Comparison of ENCODE assay signal across 12 cellular contexts in the genomic region with DNA sequence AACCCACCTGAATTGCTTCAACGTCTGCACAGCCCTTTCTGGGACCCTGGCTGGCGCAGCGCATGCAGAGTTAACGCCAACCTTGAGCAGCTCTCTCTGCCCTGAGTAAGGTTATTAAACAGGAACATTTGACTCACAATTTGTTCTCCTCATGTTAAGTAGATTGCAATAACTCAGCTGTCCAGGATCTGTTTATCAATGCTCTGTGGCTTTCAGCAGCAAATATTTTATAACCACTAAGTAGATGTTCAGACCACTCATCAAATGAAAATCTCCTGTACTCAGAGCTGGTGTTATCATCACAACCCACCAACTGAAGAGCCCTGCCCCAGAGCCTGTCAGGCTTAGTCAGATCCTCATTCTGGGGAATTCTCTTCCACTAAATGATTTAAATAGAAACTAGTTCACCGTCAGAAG.
DNase-seq lines count a peak whose midpoint lies in the region; ATAC-seq and TF ChIP-seq lines count a peak whose summit lies in the region.
"Had no signal": no experiment of that assay in that cellular context is flagged by ENCODE, and none has a peak within 500 bp of the region (broad histone marks: within the 10 kb centered on the region; RNA-seq: fewer than 3 reads in every experiment).

No MANE protein-coding gene starts in this region.

- H3K9me3 ChIP-seq in vagina = no peaks in the 10 kb centered on the region
- H3K9me3 ChIP-seq: BLaER1 treated with 17β-estradiol and CSF1 and Interleukin-3, amounts not matched to agents 10 nM and 100 nM; ovary had no signal

- H3K36me3 ChIP-seq in vagina = no peaks in the 10 kb centered on the region
- H3K36me3 ChIP-seq: BLaER1 treated with 17β-estradiol and CSF1 and Interleukin-3, amounts not matched to agents 10 nM and 100 nM; ovary had no signal

- TF ChIP-seq CTCF in vagina (IDR thresholded peaks at IDR 0.05) = no peak

- no peak overlapping the region for H3K27ac Mint-ChIP-seq in activated naive CD8-positive, alpha-beta T cell treated with anti-CD3 and anti-CD28 coated beads, Interleukin-2, amount 50 U/mL, for 24 hours
- H3K27ac Mint-ChIP-seq in activated naive CD8-positive, alpha-beta T cell treated with anti-CD3 and anti-CD28 coated beads for 36 hours = no peak overlapping the region
- H3K27ac Mint-ChIP-seq in T-helper 2 cell treated with Interferon-gamma antibody and Interleukin-4, amounts not matched to agents 5 μg/mL and 100 μg/mL, for 36 hours = no peak overlapping the region
- no peak overlapping the region for H3K27ac Mint-ChIP-seq in stimulated activated naive CD8-positive, alpha-beta T cell treated with anti-CD3 and anti-CD28 coated beads, Interleukin-15, amount 100 ng/mL, for 72 hours
- H3K27ac Mint-ChIP-seq: activated B cell treated with CpG ODN at 0.5 μM for 24 hours had no signal

- H3K36me3 Mint-ChIP-seq in activated naive CD8-positive, alpha-beta T cell treated with anti-CD3 and anti-CD28 coated beads, Interleukin-2, amount 50 U/mL, for 24 hours (ENCODE audit: low read depth) = no peaks in the 10 kb centered on the region
- H3K36me3 Mint-ChIP-seq in activated naive CD8-positive, alpha-beta T cell treated with anti-CD3 and anti-CD28 coated beads for 36 hours = no peaks in the 10 kb centered on the region
- H3K36me3 Mint-ChIP-seq in T-helper 2 cell treated with Interferon-gamma antibody and Interleukin-4, amounts not matched to agents 5 μg/mL and 100 μg/mL, for 36 hours (ENCODE audit: low read depth) = no peaks in the 10 kb centered on the region

- peaks cover 2% of the 10 kb centered on the region for H3K4me1 Mint-ChIP-seq in activated naive CD8-positive, alpha-beta T cell treated with anti-CD3 and anti-CD28 coated beads, Interleukin-2, amount 50 U/mL, for 24 hours
- no peaks in the 10 kb centered on the region for H3K4me1 Mint-ChIP-seq in activated naive CD8-positive, alpha-beta T cell treated with anti-CD3 and anti-CD28 coated beads for 36 hours
- H3K4me1 Mint-ChIP-seq in T-helper 2 cell treated with Interferon-gamma antibody and Interleukin-4, amounts not matched to agents 5 μg/mL and 100 μg/mL, for 36 hours (ENCODE audit: low read depth) = peaks cover 2% of the 10 kb centered on the region
- H3K4me1 Mint-ChIP-seq in stimulated activated naive CD8-positive, alpha-beta T cell treated with anti-CD3 and anti-CD28 coated beads, Interleukin-15, amount 100 ng/mL, for 72 hours = no peaks in the 10 kb centered on the region
- H3K4me1 Mint-ChIP-seq: activated B cell treated with CpG ODN at 0.5 μM for 24 hours had no signal

- no peaks in the 10 kb centered on the region for H3K27me3 Mint-ChIP-seq in activated naive CD8-positive, alpha-beta T cell treated with anti-CD3 and anti-CD28 coated beads, Interleukin-2, amount 50 U/mL, for 24 hours
- H3K27me3 Mint-ChIP-seq in activated naive CD8-positive, alpha-beta T cell treated with anti-CD3 and anti-CD28 coated beads for 36 hours = peaks cover 3% of the 10 kb centered on the region
- H3K27me3 Mint-ChIP-seq in T-helper 2 cell treated with Interferon-gamma antibody and Interleukin-4, amounts not matched to agents 5 μg/mL and 100 μg/mL, for 36 hours (ENCODE audit: low read depth) = no peaks in the 10 kb centered on the region
- H3K27me3 Mint-ChIP-seq in stimulated activated naive CD8-positive, alpha-beta T cell treated with anti-CD3 and anti-CD28 coated beads, Interleukin-15, amount 100 ng/mL, for 72 hours = no peaks in the 10 kb centered on the region
- H3K27me3 Mint-ChIP-seq: activated B cell treated with CpG ODN at 0.5 μM for 24 hours had no signal

- H3K27ac ChIP-seq in vagina = no peak overlapping the region
- H3K27ac ChIP-seq: BLaER1 treated with 17β-estradiol and CSF1 and Interleukin-3, amounts not matched to agents 10 nM and 100 nM; ovary had no signal

- no peaks in the 10 kb centered on the region for H3K9me3 Mint-ChIP-seq in activated naive CD8-positive, alpha-beta T cell treated with anti-CD3 and anti-CD28 coated beads, Interleukin-2, amount 50 U/mL, for 24 hours
- H3K9me3 Mint-ChIP-seq in activated naive CD8-positive, alpha-beta T cell treated with anti-CD3 and anti-CD28 coated beads for 36 hours = no peaks in the 10 kb centered on the region
- no peaks in the 10 kb centered on the region for H3K9me3 Mint-ChIP-seq in T-helper 2 cell treated with Interferon-gamma antibody and Interleukin-4, amounts not matched to agents 5 μg/mL and 100 μg/mL, for 36 hours
- peaks cover 0 to 2% of the 10 kb centered on the region in 2 donors for H3K9me3 Mint-ChIP-seq in stimulated activated naive CD8-positive, alpha-beta T cell treated with anti-CD3 and anti-CD28 coated beads, Interleukin-15, amount 100 ng/mL, for 72 hours
- H3K9me3 Mint-ChIP-seq: activated B cell treated with CpG ODN at 0.5 μM for 24 hours had no signal

- H3K4me1 ChIP-seq in vagina = peaks cover 17% of the 10 kb centered on the region
- H3K4me1 ChIP-seq: BLaER1 treated with 17β-estradiol and CSF1 and Interleukin-3, amounts not matched to agents 10 nM and 100 nM had no signal

- no peak for DNase-seq in activated naive CD8-positive, alpha-beta T cell treated with anti-CD3 and anti-CD28 coated beads, Interleukin-2, amount 50 U/mL, for 24 hours
- no peak for DNase-seq in activated naive CD8-positive, alpha-beta T cell treated with anti-CD3 and anti-CD28 coated beads for 36 hours
- DNase-seq in T-helper 2 cell treated with Interferon-gamma antibody and Interleukin-4, amounts not matched to agents 5 μg/mL and 100 μg/mL, for 36 hours (ENCODE audit: low spot score) = peak; percentile 5
- no peak for DNase-seq in left cardiac atrium
- no peak for DNase-seq in stimulated activated naive CD8-positive, alpha-beta T cell treated with anti-CD3 and anti-CD28 coated beads, Interleukin-15, amount 100 ng/mL, for 72 hours
- DNase-seq in posterior cingulate gyrus = no peak
- no peak for DNase-seq in activated gamma-delta T cell treated with Interleukin-2 at 50 U/mL for 16 hours
- no peak for DNase-seq in vagina (ENCODE audit: extremely low spot score in 2 of 2)
- DNase-seq: activated B cell treated with CpG ODN at 0.5 μM for 24 hours, hypothalamus had no signal

- no peak overlapping the region for H3K4me3 ChIP-seq in vagina
- H3K4me3 ChIP-seq: BLaER1 treated with 17β-estradiol and CSF1 and Interleukin-3, amounts not matched to agents 10 nM and 100 nM; ovary had no signal

- H3K27me3 ChIP-seq in vagina = no peaks in the 10 kb centered on the region
- H3K27me3 ChIP-seq: BLaER1 treated with 17β-estradiol and CSF1 and Interleukin-3, amounts not matched to agents 10 nM and 100 nM; ovary had no signal

- no peak for TF ChIP-seq POLR2A in vagina (IDR thresholded peaks at IDR 0.05)

- no peak overlapping the region for H3K4me3 Mint-ChIP-seq in activated naive CD8-positive, alpha-beta T cell treated with anti-CD3 and anti-CD28 coated beads, Interleukin-2, amount 50 U/mL, for 24 hours
- no peak overlapping the region for H3K4me3 Mint-ChIP-seq in activated naive CD8-positive, alpha-beta T cell treated with anti-CD3 and anti-CD28 coated beads for 36 hours
- H3K4me3 Mint-ChIP-seq in T-helper 2 cell treated with Interferon-gamma antibody and Interleukin-4, amounts not matched to agents 5 μg/mL and 100 μg/mL, for 36 hours = no peak overlapping the region
- no peak overlapping the region for H3K4me3 Mint-ChIP-seq in stimulated activated naive CD8-positive, alpha-beta T cell treated with anti-CD3 and anti-CD28 coated beads, Interleukin-15, amount 100 ng/mL, for 72 hours
- H3K4me3 Mint-ChIP-seq: activated B cell treated with CpG ODN at 0.5 μM for 24 hours had no signal

- intact Hi-C loops in left cardiac atrium (cut with DNase I) = loop anchor here in 1 of 2 donors (5.0 kb wide), 1 partner anchor 404 kb away; a partner anchor contains a TSS
- intact Hi-C loops in posterior cingulate gyrus (cut with DNase I) = no loop called here
- intact Hi-C loops in vagina (cut with DNase I) = no loop called here

- ATAC-seq in activated naive CD8-positive, alpha-beta T cell treated with anti-CD3 and anti-CD28 coated beads, Interleukin-2, amount 50 U/mL, for 24 hours = peak; percentile 28
- peak; percentile 38 to 90 for ATAC-seq in left cardiac atrium
- ATAC-seq in stimulated activated naive CD8-positive, alpha-beta T cell treated with anti-CD3 and anti-CD28 coated beads, Interleukin-15, amount 100 ng/mL, for 72 hours = peak; percentile 54
